Comparison of ENCODE assay signal across 18 cellular contexts in genomic region chr1:238652346-238652968, GRCh38.
DNase-seq lines count a peak whose midpoint lies in the region; FAIRE-seq and TF ChIP-seq lines count a peak whose summit lies in the region.
"Had no signal": no experiment of that assay in that cellular context is flagged by ENCODE, and none has a peak within 500 bp of the region (broad histone marks: within the 10 kb centered on the region; RNA-seq: fewer than 3 reads in every experiment).

No MANE protein-coding gene starts in this region.

- H3K9ac ChIP-seq in MM.1S (ENCODE audit: low read length): no peak overlapping the region

- no peak overlapping the region for H2AFZ ChIP-seq in MM.1S (ENCODE audit: low read length)

- H3K4me3 ChIP-seq in MM.1S (ENCODE audit: low read length): no peak overlapping the region
- H3K4me3 ChIP-seq in bronchial epithelial cell (ENCODE audit: low read depth, low read length): no peak overlapping the region
- no peak overlapping the region for H3K4me3 ChIP-seq in HAP-1
- H3K4me3 ChIP-seq: coronary artery, prostate gland, vagina had no signal

- in situ Hi-C loops in HAP-1 (cut with MboI; ENCODE audit: low sequenced_read_pairs): no loop called here

- H3K4me3 Mint-ChIP-seq in Calu3 (ENCODE audit: low read depth, unreplicated experiment): no peak overlapping the region
- H3K4me3 Mint-ChIP-seq: activated naive CD8-positive, alpha-beta T cell treated with anti-CD3 and anti-CD28 coated beads, Interleukin-2, amount 10 ng/mL, durations not matched to agents 7 days and 5 days; activated T-cell treated with anti-CD3 and anti-CD28 coated beads, Interleukin-2, amount 50 U/mL, for 24 hours had no signal

- BruUV-seq in Calu3 (replicated peaks; lab: Mats Ljungman, UMichigan): no TSS peak

- H3K9me2 ChIP-seq in MM.1S (replicated peaks; ENCODE audit: insufficient read depth, low read length): no peaks in the 10 kb centered on the region

- H4K20me1 ChIP-seq in MM.1S (ENCODE audit: insufficient read depth, low read length): no peaks in the 10 kb centered on the region

- no peaks in the 10 kb centered on the region for H3K27me3 ChIP-seq in MM.1S (replicated peaks; ENCODE audit: insufficient read depth, low read length)
- H3K27me3 ChIP-seq in bronchial epithelial cell (ENCODE audit: control insufficient read depth, insufficient read depth, low read length): no peaks in the 10 kb centered on the region
- H3K27me3 ChIP-seq in HAP-1 (ENCODE audit: low read depth): no peaks in the 10 kb centered on the region
- H3K27me3 ChIP-seq: vagina had no signal

- no peak for FAIRE-seq in bronchial epithelial cell (lab: Jason Lieb, UNC)
- FAIRE-seq in frontal cortex (lab: Jason Lieb, UNC): no peak

- H3K4me1 Mint-ChIP-seq in Calu3 (ENCODE audit: low read depth, unreplicated experiment): peaks cover 40% of the 10 kb centered on the region
- H3K4me1 Mint-ChIP-seq: activated naive CD8-positive, alpha-beta T cell treated with anti-CD3 and anti-CD28 coated beads, Interleukin-2, amount 10 ng/mL, durations not matched to agents 7 days and 5 days had no signal

- H3K9me3 ChIP-seq in MM.1S (replicated peaks; ENCODE audit: insufficient read depth, low read length): no peaks in the 10 kb centered on the region
- no peaks in the 10 kb centered on the region for H3K9me3 ChIP-seq in HAP-1
- H3K9me3 ChIP-seq: prostate gland, vagina had no signal

- no peak for DNase-seq in Calu3
- no peak for DNase-seq in MM.1S
- DNase-seq in bronchial epithelial cell (ENCODE audit: low read depth): peak; percentile 17
- peak; percentile 92 for DNase-seq in iris pigment epithelial cell (ENCODE audit: low read depth)
- DNase-seq in HAP-1 (ENCODE audit: low spot score in 2 of 2): no peak
- no peak for DNase-seq in frontal cortex (ENCODE audit: low spot score in 2 of 2)
- DNase-seq in stimulated activated CD4-positive, alpha-beta T cell treated with anti-CD3 and anti-CD28 coated beads, Interleukin-4, amount 100 ng/mL, for 1 hour: no peak
- DNase-seq in mucosa of gallbladder (ENCODE audit: low spot score): no peak
- DNase-seq: activated CD4-positive, alpha-beta T cell treated with anti-CD3 and anti-CD28 coated beads, Interleukin-2, amount 50 U/mL, for 1 hour; activated naive CD8-positive, alpha-beta T cell treated with anti-CD3 and anti-CD28 coated beads, Interleukin-2, amount 10 ng/mL, durations not matched to agents 7 days and 5 days; activated T-cell treated with anti-CD3 and anti-CD28 coated beads, Interleukin-2, amount 50 U/mL, for 24 hours; Kasumi-1; left ventricle myocardium superior; NCI-H1694; stimulated activated CD4-positive, alpha-beta T cell treated with anti-CD3 and anti-CD28 coated beads, Interleukin-15, amount 100 ng/mL, for 24 hours had no signal

- no peaks in the 10 kb centered on the region for H3K9me3 Mint-ChIP-seq in Calu3 (ENCODE audit: low read depth, unreplicated experiment)
- H3K9me3 Mint-ChIP-seq: activated naive CD8-positive, alpha-beta T cell treated with anti-CD3 and anti-CD28 coated beads, Interleukin-2, amount 10 ng/mL, durations not matched to agents 7 days and 5 days had no signal

- intact Hi-C loops in Calu3 (cut with micrococcal nuclease; ENCODE audit: unreplicated experiment): no loop called here

- TF ChIP-seq CTCF in Calu3 (IDR thresholded peaks at IDR 0.05; ENCODE audit: unreplicated experiment): no peak
- TF ChIP-seq CTCF in MM.1S (IDR thresholded peaks at IDR 0.05; ENCODE audit: low read length): no peak
- no peak for TF ChIP-seq CTCF in bronchial epithelial cell (IDR thresholded peaks at IDR 0.05; ENCODE audit: insufficient read depth, low read length, severe bottlenecking)

- H3K4me1 ChIP-seq in MM.1S (ENCODE audit: low read length) (peaks cover 29% of the 10 kb centered on the region), HAP-1 (no peaks in the 10 kb centered on the region; the same call in 1 of the 2 replicates)
- H3K4me1 ChIP-seq: prostate gland, vagina had no signal

- H3K36me3 ChIP-seq in MM.1S (replicated peaks; ENCODE audit: insufficient read depth, low read length) (no peaks in the 10 kb centered on the region), bronchial epithelial cell (ENCODE audit: control insufficient read depth, insufficient read depth, low read length) (no peaks in the 10 kb centered on the region), HAP-1 (replicated peaks) (no peaks in the 10 kb centered on the region)
- H3K36me3 ChIP-seq: prostate gland, vagina had no signal

- H3K36me3 Mint-ChIP-seq in Calu3 (ENCODE audit: insufficient read depth, unreplicated experiment): peaks cover 5% of the 10 kb centered on the region
- H3K36me3 Mint-ChIP-seq: activated naive CD8-positive, alpha-beta T cell treated with anti-CD3 and anti-CD28 coated beads, Interleukin-2, amount 10 ng/mL, durations not matched to agents 7 days and 5 days had no signal

- H3K27me3 Mint-ChIP-seq in Calu3 (ENCODE audit: unreplicated experiment): no peaks in the 10 kb centered on the region
- H3K27me3 Mint-ChIP-seq: activated naive CD8-positive, alpha-beta T cell treated with anti-CD3 and anti-CD28 coated beads, Interleukin-2, amount 10 ng/mL, durations not matched to agents 7 days and 5 days; activated T-cell treated with anti-CD3 and anti-CD28 coated beads, Interleukin-2, amount 50 U/mL, for 24 hours had no signal

- H3F3A ChIP-seq in MM.1S (ENCODE audit: insufficient read depth, low read length): peaks cover 12% of the 10 kb centered on the region

- H3K79me2 ChIP-seq in MM.1S (ENCODE audit: low read length): no peaks in the 10 kb centered on the region

- CTCF ChIA-PET in Calu3 (lab: Charles Lee): no interaction called here

- H3K27ac Mint-ChIP-seq in Calu3 (ENCODE audit: unreplicated experiment): peak overlapping the region; percentile 44
- H3K27ac Mint-ChIP-seq: activated naive CD8-positive, alpha-beta T cell treated with anti-CD3 and anti-CD28 coated beads, Interleukin-2, amount 10 ng/mL, durations not matched to agents 7 days and 5 days; activated T-cell treated with anti-CD3 and anti-CD28 coated beads, Interleukin-2, amount 50 U/mL, for 24 hours had no signal

- H3K4me2 ChIP-seq in MM.1S (ENCODE audit: low read depth, low read length): peak overlapping the region; percentile 17; the same call in 1 of the 2 replicates

- H3K27ac ChIP-seq in MM.1S (ENCODE audit: low read length): no peak overlapping the region
- H3K27ac ChIP-seq: coronary artery, prostate gland, vagina had no signal

Comparison
In these comparisons a context has a peak if more than half of its experiments do, and no peak if none do; other contexts are left out.
1. DNase-seq: peak in bronchial epithelial cell (single experiment) and iris pigment epithelial cell (single experiment); none in Calu3 (single experiment), MM.1S (single experiment), HAP-1 (0 of 2), frontal cortex (0 of 2), stimulated activated CD4-positive, alpha-beta T cell treated with anti-CD3 and anti-CD28 coated beads, Interleukin-4, amount 100 ng/mL, for 1 hour (single experiment) and mucosa of gallbladder (single experiment).